Comparison of ENCODE assay signal across 26 cellular contexts in genomic region chr7:23768022-23768421, GRCh38.
"Had no signal": no experiment of that assay in that cellular context is flagged by ENCODE, and none has a peak within 500 bp of the region (broad histone marks: within the 10 kb centered on the region; RNA-seq: fewer than 3 reads in every experiment).

No MANE protein-coding gene starts in this region.

- ATAC-seq: stimulated activated effector memory CD8-positive, alpha-beta T cell treated with anti-CD3 and anti-CD28 coated beads, Interleukin-12 subunit alpha, Interleukin-12 subunit beta, amount 100 ng/mL, for 72 hours; stimulated activated memory B cell treated with anti-CD40 and anti-IgM and Interleukin-4, amounts not matched to agents 10 μg/mL and 1 μg/mL and 100 μg/mL, for 72 hours; stimulated activated naive B cell treated with anti-CD40 and anti-IgM and Interleukin-4, amounts not matched to agents 10 μg/mL and 1 μg/mL and 100 μg/mL, for 72 hours; stimulated activated naive CD8-positive, alpha-beta T cell treated with anti-CD3 and anti-CD28 coated beads, Interleukin-15, amount 100 ng/mL, for 72 hours; stimulated activated naive CD8-positive, alpha-beta T cell treated with anti-CD3 and anti-CD28 coated beads, Interleukin-15, Interleukin-2, amounts not matched to agents 100 U/mL and 50 U/mL, for 24 hours; upper lobe of right lung had no signal

- H3K36me3 ChIP-seq: stomach, suprapubic skin, thoracic aorta, thyroid gland, tibial artery, tibial nerve, transverse colon, upper lobe of left lung, upper lobe of right lung, uterus, vagina had no signal

- H3K4me1 ChIP-seq: stomach, suprapubic skin, testis, thyroid gland, tibial artery, tibial nerve, transverse colon, upper lobe of left lung, upper lobe of right lung, uterus, vagina had no signal

- H3K27me3 ChIP-seq: stomach, suprapubic skin, testis, thyroid gland, tibial artery, tibial nerve, transverse colon, upper lobe of left lung, upper lobe of right lung, uterus, vagina had no signal

- DNase-seq: stimulated activated CD4-positive, alpha-beta T cell treated with anti-CD3 and anti-CD28 coated beads, Interleukin-2, amount 100 ng/mL, for 48 hours; stimulated activated CD4-positive, alpha-beta T cell treated with anti-CD3 and anti-CD28 coated beads, Interleukin-4, amount 100 ng/mL, for 1 hour; stimulated activated CD4-positive, alpha-beta T cell treated with anti-CD3 and anti-CD28 coated beads, Interleukin-4, amount 100 ng/mL, for 24 hours; stimulated activated CD4-positive, alpha-beta T cell treated with anti-CD3 and anti-CD28 coated beads, Interleukin-4, amount 100 ng/mL, for 4 hours; stimulated activated CD8-positive, alpha-beta memory T cell treated with anti-CD3 and anti-CD28 coated beads, Interleukin-4, amount 100 ng/mL, for 48 hours; stimulated activated naive B cell treated with anti-CD40 and anti-IgM and Interleukin-4, amounts not matched to agents 10 μg/mL and 1 μg/mL and 100 μg/mL, for 72 hours; stimulated activated naive CD4-positive, alpha-beta T cell; stimulated activated naive CD4-positive, alpha-beta T cell treated with Interleukin-2 at 50 U/mL for 16 hours; stimulated activated naive CD8-positive, alpha-beta T cell treated with anti-CD3 and anti-CD28 coated beads, Interleukin-15, amount 100 ng/mL, for 72 hours; stimulated activated naive CD8-positive, alpha-beta T cell treated with anti-CD3 and anti-CD28 coated beads, Interleukin-15, Interleukin-2, amounts not matched to agents 100 U/mL and 50 U/mL, for 24 hours; stomach; substantia nigra; testis; thyroid gland; tibial artery; transverse colon; trophoblast cell; upper lobe of left lung; upper lobe of right lung; uterus had no signal

- H3K27ac ChIP-seq: stomach, suprapubic skin, testis, thoracic aorta, thyroid gland, tibial artery, tibial nerve, transverse colon, upper lobe of left lung, upper lobe of right lung, uterus, vagina had no signal

- H3K4me3 ChIP-seq: stomach, suprapubic skin, testis, thoracic aorta, thyroid gland, tibial artery, tibial nerve, transverse colon, upper lobe of left lung, upper lobe of right lung, uterus, vagina had no signal

- H3K9me3 ChIP-seq: stomach, suprapubic skin, testis, thoracic aorta, thyroid gland, tibial artery, tibial nerve, transverse colon, upper lobe of left lung, upper lobe of right lung, uterus, vagina had no signal
